Comparison of ENCODE assay signal across 20 cellular contexts in genomic region chr13:50424993-50425392, GRCh38.
DNase-seq lines count a peak whose midpoint lies in the region; ATAC-seq and TF ChIP-seq lines count a peak whose summit lies in the region.
"Had no signal": no experiment of that assay in that cellular context is flagged by ENCODE, and none has a peak within 500 bp of the region (broad histone marks: within the 10 kb centered on the region; RNA-seq: fewer than 3 reads in every experiment).

No MANE protein-coding gene starts in this region.

- no peak overlapping the region for H3K4me2 ChIP-seq in OCI-LY1 (ENCODE audit: low read length)
- H3K4me2 ChIP-seq: BLaER1 had no signal

- peaks cover 27% of the 10 kb centered on the region for H3K4me1 Mint-ChIP-seq in activated T-cell treated with anti-CD3 and anti-CD28 coated beads, Interleukin-2, amount 50 U/mL, for 72 hours (ENCODE audit: low read depth)

- H3K9me3 ChIP-seq in OCI-LY1 (ENCODE audit: low read length) (no peaks in the 10 kb centered on the region), gastrocnemius medialis (no peaks in the 10 kb centered on the region), HAP-1 (no peaks in the 10 kb centered on the region), upper lobe of left lung (no peaks in the 10 kb centered on the region)
- H3K9me3 ChIP-seq: BLaER1, Caco-2 had no signal

- H3K9me2 ChIP-seq in OCI-LY1 (ENCODE audit: low read depth, low read length) = no peaks in the 10 kb centered on the region

- no peak overlapping the region for H3K9ac ChIP-seq in OCI-LY1 (ENCODE audit: low read length)
- H3K9ac ChIP-seq: BLaER1, GM23248 had no signal

- H2AFZ ChIP-seq in OCI-LY1 (ENCODE audit: low read length) = no peak overlapping the region
- H2AFZ ChIP-seq: GM23248 had no signal

- TF ChIP-seq CTCF in OCI-LY1 (IDR thresholded peaks at IDR 0.05; ENCODE audit: low read length) (no peak), gastrocnemius medialis (IDR thresholded peaks at IDR 0.05 in 4 of 5, conservative IDR thresholded peaks at IDR 0.05 in 1 of 5) (no peak), upper lobe of left lung (IDR thresholded peaks at IDR 0.05) (no peak)

- no peaks in the 10 kb centered on the region for H3K27me3 Mint-ChIP-seq in activated T-cell treated with anti-CD3 and anti-CD28 coated beads, Interleukin-2, amount 50 U/mL, for 72 hours (ENCODE audit: low read depth)
- H3K27me3 Mint-ChIP-seq: B cell had no signal

- no peaks in the 10 kb centered on the region for H3K36me3 ChIP-seq in OCI-LY1 (ENCODE audit: insufficient read depth, low read length)
- no peaks in the 10 kb centered on the region for H3K36me3 ChIP-seq in gastrocnemius medialis
- H3K36me3 ChIP-seq in HAP-1 (replicated peaks) = no peaks in the 10 kb centered on the region
- no peaks in the 10 kb centered on the region for H3K36me3 ChIP-seq in upper lobe of left lung
- H3K36me3 ChIP-seq: BLaER1 had no signal

- no peaks in the 10 kb centered on the region for H4K20me1 ChIP-seq in OCI-LY1 (ENCODE audit: insufficient read depth, low read length)
- H4K20me1 ChIP-seq: BLaER1 had no signal

- H3K27ac ChIP-seq in OCI-LY1 (ENCODE audit: low read depth, low read length, poor library complexity, severe bottlenecking) = peak overlapping the region; percentile 13
- H3K27ac ChIP-seq in gastrocnemius medialis = peak overlapping the region in 3 of 4 donors; percentile 74 to 82 (median 81)
- H3K27ac ChIP-seq in upper lobe of left lung = no peak overlapping the region
- H3K27ac ChIP-seq: 22Rv1, BLaER1, C4-2B, GM23248 had no signal

- TF ChIP-seq POLR2A in gastrocnemius medialis (IDR thresholded peaks at IDR 0.05) (no peak), upper lobe of left lung (IDR thresholded peaks at IDR 0.05) (no peak)

- no peaks in the 10 kb centered on the region for H3K79me2 ChIP-seq in OCI-LY1 (ENCODE audit: insufficient read depth, low read length)

- intact Hi-C loops in gastrocnemius medialis (cut with DNase I; ENCODE audit: low total_unique reads) = no loop called here

- no peaks in the 10 kb centered on the region for H3K36me3 Mint-ChIP-seq in activated T-cell treated with anti-CD3 and anti-CD28 coated beads, Interleukin-2, amount 50 U/mL, for 72 hours (ENCODE audit: insufficient read depth in 2 of 2)
- H3K36me3 Mint-ChIP-seq: CD4-positive, CD25-positive, alpha-beta regulatory T cell; CD8-positive, alpha-beta T cell had no signal

- TF ChIP-seq EP300 in upper lobe of left lung (IDR thresholded peaks at IDR 0.05) = no peak

- in situ Hi-C loops in gastrocnemius medialis (cut with MboI; ENCODE audit: low sequenced_read_pairs in 4 of 4) (no loop called here), HAP-1 (cut with MboI; ENCODE audit: low sequenced_read_pairs) (no loop called here)

- WGBS in upper lobe of left lung, 2 donors = 88 to 96% methylated on average over 2 of the region's 2 CpGs

- no peaks in the 10 kb centered on the region for H3K9me3 Mint-ChIP-seq in activated T-cell treated with anti-CD3 and anti-CD28 coated beads, Interleukin-2, amount 50 U/mL, for 72 hours
- H3K9me3 Mint-ChIP-seq: CD8-positive, alpha-beta T cell had no signal

- H3F3A ChIP-seq in OCI-LY1 (ENCODE audit: insufficient read depth, low read length) = no peaks in the 10 kb centered on the region

- no peak overlapping the region for H3K4me3 Mint-ChIP-seq in activated T-cell treated with anti-CD3 and anti-CD28 coated beads, Interleukin-2, amount 50 U/mL, for 72 hours
- H3K4me3 Mint-ChIP-seq: B cell; CD4-positive, CD25-positive, alpha-beta regulatory T cell; CD8-positive, alpha-beta T cell had no signal

- H3K27ac Mint-ChIP-seq in activated T-cell treated with anti-CD3 and anti-CD28 coated beads, Interleukin-2, amount 50 U/mL, for 72 hours = no peak overlapping the region
- H3K27ac Mint-ChIP-seq: CD4-positive, CD25-positive, alpha-beta regulatory T cell; CD8-positive, alpha-beta T cell had no signal

- peak; percentile 44 to 63 for ATAC-seq in activated T-cell treated with anti-CD3 and anti-CD28 coated beads, Interleukin-2, amount 50 U/mL, for 72 hours (replicated peaks in 1 of 2)
- ATAC-seq in gastrocnemius medialis (no peak), GM18909 (IDR thresholded peaks at IDR 0.05; ENCODE audit: poor library complexity, unreplicated experiment) (no peak), upper lobe of left lung (ENCODE audit: low FRiP score in 2 of 2) (no peak)
- ATAC-seq: CD8-positive, alpha-beta T cell; GM12878; HCT116 had no signal

- H3K4me1 ChIP-seq in OCI-LY1 (ENCODE audit: insufficient read depth, low read length, severe bottlenecking) (peaks cover 46% of the 10 kb centered on the region), gastrocnemius medialis (peaks cover 59 to 64% of the 10 kb centered on the region in 2 donors), HAP-1 (peaks cover 6% of the 10 kb centered on the region; the same call in 1 of the 2 replicates), upper lobe of left lung (peaks cover 2 to 9% (median 7%) of the 10 kb centered on the region in 4 donors)
- H3K4me1 ChIP-seq: Caco-2 had no signal

- H3K4me3 ChIP-seq in OCI-LY1 (ENCODE audit: low read depth, low read length, poor library complexity, severe bottlenecking) = no peak overlapping the region
- no peak overlapping the region for H3K4me3 ChIP-seq in gastrocnemius medialis
- H3K4me3 ChIP-seq in HAP-1 = no peak overlapping the region
- no peak overlapping the region for H3K4me3 ChIP-seq in upper lobe of left lung
- H3K4me3 ChIP-seq: BLaER1, GM12878, GM23248 had no signal

- no peak for DNase-seq in activated T-cell treated with anti-CD3 and anti-CD28 coated beads, Interleukin-2, amount 50 U/mL, for 72 hours
- no peak for DNase-seq in activated T-cell treated with anti-CD3 and anti-CD28 coated beads, Interleukin-2, amount 50 U/mL, for 1 hour
- DNase-seq in gastrocnemius medialis (no peak), HAP-1 (ENCODE audit: low spot score in 2 of 2) (no peak), upper lobe of left lung (no peak)
- DNase-seq: Caco-2; CD4-positive, CD25-positive, alpha-beta regulatory T cell; CD8-positive, alpha-beta T cell; DMS153; DND-41; GM23248; H7 had no signal

- H3K27me3 ChIP-seq in OCI-LY1 (ENCODE audit: insufficient read depth, low read length) = no peaks in the 10 kb centered on the region
- H3K27me3 ChIP-seq in gastrocnemius medialis = no peaks in the 10 kb centered on the region
- no peaks in the 10 kb centered on the region for H3K27me3 ChIP-seq in HAP-1 (ENCODE audit: low read depth)
- H3K27me3 ChIP-seq in upper lobe of left lung = no peaks in the 10 kb centered on the region
- H3K27me3 ChIP-seq: BLaER1 had no signal

Comparison
In these comparisons a context has a peak if more than half of its experiments do, and no peak if none do; other contexts are left out.
1. ATAC-seq: peak in activated T-cell treated with anti-CD3 and anti-CD28 coated beads, Interleukin-2, amount 50 U/mL, for 72 hours (2 of 2); none in gastrocnemius medialis (0 of 2), GM18909 (single experiment) and upper lobe of left lung (0 of 2).
2. H3K27ac ChIP-seq: peak in OCI-LY1 (single experiment) and gastrocnemius medialis (3 of 4); none in upper lobe of left lung (0 of 4).